In genomic region chr5:98433022-98433421, GRCh38 we compare ENCODE assay signal across 19 cellular contexts.
DNase-seq lines count a peak whose midpoint lies in the region; ATAC-seq and FAIRE-seq lines count a peak whose summit lies in the region.
"Had no signal": no experiment of that assay in that cellular context is flagged by ENCODE, and none has a peak within 500 bp of the region (broad histone marks: within the 10 kb centered on the region; RNA-seq: fewer than 3 reads in every experiment).

No MANE protein-coding gene starts in this region.

- intact Hi-C loops in left ventricle myocardium superior (cut with micrococcal nuclease) (no loop called here), cardiac septum (cut with DNase I) (no loop called here)

- peaks cover 10% of the 10 kb centered on the region; the same call in 1 of the 2 replicates for H3K4me1 ChIP-seq in iPS-20b (ENCODE audit: insufficient read depth, low read length)

- 0 out of 2 replicates have a peak overlapping the region, but pooled peaks have one; percentile 8 for H3K4me3 ChIP-seq in iPS-20b (ENCODE audit: low read length)
- H3K4me3 ChIP-seq: SK-N-MC had no signal

- FAIRE-seq in endometrium (lab: Jason Lieb, UNC) (peak; percentile 21), GM19239 (lab: Jason Lieb, UNC) (no peak)

- no peaks in the 10 kb centered on the region for H3K27me3 ChIP-seq in iPS-20b (ENCODE audit: insufficient read depth, low read length)

- no peak overlapping the region for H3K9ac ChIP-seq in iPS-20b (ENCODE audit: low read depth, low read length)

- H3K9me3 ChIP-seq in iPS-20b (ENCODE audit: insufficient read depth, low read depth, low read length) = peaks cover 15% of the 10 kb centered on the region; the same call in 1 of the 2 replicates

- no peak overlapping the region for H3K27ac ChIP-seq in iPS-20b (ENCODE audit: low read length)
- H3K27ac ChIP-seq: HL-60, SK-N-MC had no signal

- no peak for DNase-seq in left ventricle myocardium superior
- no peak for DNase-seq in cardiac septum (ENCODE audit: low spot score)
- no peak for DNase-seq in stimulated activated CD4-positive, alpha-beta T cell treated with anti-CD3 and anti-CD28 coated beads, Interleukin-2, amount 100 ng/mL, for 48 hours
- no peak for DNase-seq in NCI-H446 (lab: John Stamatoyannopoulos, UW)
- no peak for DNase-seq in GM19239 (ENCODE audit: insufficient read length, low spot score)
- DNase-seq: 8988T; CD4-positive, alpha-beta T cell; GF-D8; NCI-H1105; NCI-H2081; NCI-H2171 treated with DMSO at 0.1 percent for 48 hours; NCI-H748 treated with DMSO at 0.1 percent for 48 hours; NK-92 treated with Interleukin-12 subunit alpha and Interleukin-12 subunit beta, amount 100 ng/mL, for 24 hours; SHP77 had no signal

- H3K36me3 ChIP-seq in iPS-20b (ENCODE audit: insufficient read depth, low read depth, low read length) = no peaks in the 10 kb centered on the region

- ATAC-seq in left ventricle myocardium superior (peak; percentile 25), GM19463 (IDR thresholded peaks at IDR 0.05; ENCODE audit: unreplicated experiment) (no peak)
